In the genomic region with DNA sequence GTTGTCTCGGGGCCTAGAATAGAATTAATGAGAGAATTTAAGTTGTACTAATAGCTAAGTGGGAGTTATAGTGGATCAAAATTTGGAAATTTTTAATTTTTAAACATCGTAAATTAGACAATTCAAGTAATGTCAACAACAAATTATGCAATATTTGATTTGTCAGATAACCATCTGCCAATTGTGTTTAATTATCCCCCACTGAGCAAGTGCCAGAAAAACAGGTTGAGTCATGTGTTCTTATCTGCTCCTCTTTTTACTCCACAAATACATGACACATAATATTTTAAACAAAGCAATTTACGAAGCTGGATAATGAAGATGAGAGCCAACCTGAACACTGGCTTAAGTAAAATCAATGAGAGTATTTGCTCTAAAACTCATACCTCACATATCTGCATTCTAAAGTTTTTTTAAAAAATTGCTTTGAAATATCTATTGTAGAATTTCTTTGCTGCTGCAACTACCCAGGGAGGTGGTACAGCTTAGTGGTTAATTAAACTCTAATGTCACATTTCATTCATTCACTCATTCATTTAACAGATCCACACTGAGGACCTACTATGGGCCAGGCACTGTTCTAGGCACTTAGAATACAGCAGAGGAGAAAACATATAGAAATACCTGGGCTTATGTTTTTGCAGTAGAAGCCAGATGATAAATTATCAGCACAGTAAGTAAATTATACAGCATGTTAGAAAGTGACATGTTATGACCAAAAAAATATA, we compare ENCODE assay signal across 9 cellular contexts. TPM values are rescaled to one million over a fixed set of nuclear protein-coding genes. Genes with fewer than 3 reads are reported as not detected.
DNase-seq lines count a peak whose midpoint lies in the region; ATAC-seq lines count a peak whose summit lies in the region.
"Had no signal": no experiment of that assay in that cellular context is flagged by ENCODE, and none has a peak within 500 bp of the region (broad histone marks: within the 10 kb centered on the region; RNA-seq: fewer than 3 reads in every experiment).

No MANE protein-coding gene starts in this region.

- no peaks in the 10 kb centered on the region for H3K9me3 Mint-ChIP-seq in naive thymus-derived CD8-positive, alpha-beta T cell
- H3K9me3 Mint-ChIP-seq in activated naive CD8-positive, alpha-beta T cell treated with anti-CD3 and anti-CD28 coated beads for 36 hours: no peaks in the 10 kb centered on the region

- POLR2A ChIA-PET in naive thymus-derived CD8-positive, alpha-beta T cell (lab: Charles Lee): interaction anchor here (1.8 kb wide), 1 partner anchor 185 kb away, joined by 8 read pairs; the partner anchor contains the start of gene MAP3K5

- in situ Hi-C loops in G401 (cut with HindIII; ENCODE audit: low sequenced_read_pairs): no loop called here

- H3K27ac Mint-ChIP-seq in T-helper 17 cell: peak overlapping the region; percentile 86
- peak overlapping the region in 1 of 10 donors; percentile 6 for H3K27ac Mint-ChIP-seq in naive thymus-derived CD8-positive, alpha-beta T cell
- H3K27ac Mint-ChIP-seq in activated naive CD8-positive, alpha-beta T cell treated with anti-CD3 and anti-CD28 coated beads for 36 hours: no peak overlapping the region

- intact Hi-C loops in left colon (cut with DNase I, micrococcal nuclease): no loop called here

- peaks cover 13% of the 10 kb centered on the region for H3K4me1 Mint-ChIP-seq in T-helper 17 cell
- H3K4me1 Mint-ChIP-seq in naive thymus-derived CD8-positive, alpha-beta T cell: peaks cover 2 to 10% (median 6%) of the 10 kb centered on the region in 4 donors
- H3K4me1 Mint-ChIP-seq in activated naive CD8-positive, alpha-beta T cell treated with anti-CD3 and anti-CD28 coated beads for 36 hours: peaks cover 8% of the 10 kb centered on the region

- H3K4me3 Mint-ChIP-seq in T-helper 17 cell: no peak overlapping the region
- H3K4me3 Mint-ChIP-seq in naive thymus-derived CD8-positive, alpha-beta T cell: no peak overlapping the region
- no peak overlapping the region for H3K4me3 Mint-ChIP-seq in activated naive CD8-positive, alpha-beta T cell treated with anti-CD3 and anti-CD28 coated beads for 36 hours

- H3K9me3 ChIP-seq in T-helper 17 cell (ENCODE audit: control insufficient read depth, low read length, poor library complexity, severe bottlenecking): no peaks in the 10 kb centered on the region
- H3K9me3 ChIP-seq: BLaER1 treated with 17β-estradiol and CSF1 and Interleukin-3, amounts not matched to agents 10 nM and 100 nM had no signal

- DNase-seq in DMS153 (lab: John Stamatoyannopoulos, UW) (peak; percentile 48), NCI-H1417 (lab: John Stamatoyannopoulos, UW) (peak in 2 of 3 experiments; percentile 50 to 86), T-helper 17 cell (no peak), left colon (no peak), 8988T (no peak), G401 (ENCODE audit: low spot score) (no peak)
- DNase-seq in naive thymus-derived CD8-positive, alpha-beta T cell: no peak
- DNase-seq in activated naive CD8-positive, alpha-beta T cell treated with anti-CD3 and anti-CD28 coated beads for 36 hours: no peak

- ATAC-seq in T-helper 17 cell (no peak), left colon (peak; percentile 17)
- no peak for ATAC-seq in naive thymus-derived CD8-positive, alpha-beta T cell

- H3K36me3 Mint-ChIP-seq in T-helper 17 cell (ENCODE audit: low read depth): peaks cover 4% of the 10 kb centered on the region
- H3K36me3 Mint-ChIP-seq in naive thymus-derived CD8-positive, alpha-beta T cell: peaks cover 0 to 42% (median 14%) of the 10 kb centered on the region in 3 donors
- peaks cover 5% of the 10 kb centered on the region for H3K36me3 Mint-ChIP-seq in activated naive CD8-positive, alpha-beta T cell treated with anti-CD3 and anti-CD28 coated beads for 36 hours

- no peaks in the 10 kb centered on the region for H3K27me3 Mint-ChIP-seq in T-helper 17 cell
- H3K27me3 Mint-ChIP-seq in naive thymus-derived CD8-positive, alpha-beta T cell: no peaks in the 10 kb centered on the region
- H3K27me3 Mint-ChIP-seq in activated naive CD8-positive, alpha-beta T cell treated with anti-CD3 and anti-CD28 coated beads for 36 hours: no peaks in the 10 kb centered on the region

RNA-seq across cellular contexts. Expression of gene MAP7, which starts 57.1 kb away (rescaled TPM):
- total RNA-seq in T-helper 17 cell: under 1 TPM; 0.26 to 0.27 TPM
- 10 to 100 TPM; 72.6 to 82.7 TPM for total RNA-seq in left colon
- under 1 TPM in 1 of 2 experiments, not detected in 1; 0.16 TPM for total RNA-seq in naive thymus-derived CD8-positive, alpha-beta T cell
- under 1 TPM in 1 of 3 donors, not detected in 2; 0.15 TPM for polyA plus RNA-seq in naive thymus-derived CD8-positive, alpha-beta T cell
- total RNA-seq in activated naive CD8-positive, alpha-beta T cell treated with anti-CD3 and anti-CD28 coated beads for 36 hours: 1 to 10 TPM in 1 of 2 experiments, under 1 TPM in 1; 0.78 to 1.0 TPM
- total RNA-seq in G401 (2014; rRNA removed; shearing (Covaris generic)): not detected in 2 replicates

Comparison
In these comparisons a context has a peak if more than half of its experiments do, and no peak if none do; other contexts are left out.
1. DNase-seq: peak in DMS153 (single experiment) and NCI-H1417 (2 of 3); none in T-helper 17 cell (0 of 3), left colon (0 of 2), naive thymus-derived CD8-positive, alpha-beta T cell (0 of 10), 8988T (single experiment), activated naive CD8-positive, alpha-beta T cell treated with anti-CD3 and anti-CD28 coated beads for 36 hours (single experiment) and G401 (single experiment).
2. RNA of gene MAP7, which starts 57.1 kb away (total RNA-seq): 72.6 to 82.7 TPM in left colon; 0.78 to 1.0 TPM in activated naive CD8-positive, alpha-beta T cell treated with anti-CD3 and anti-CD28 coated beads for 36 hours, 0.26 to 0.27 TPM in T-helper 17 cell, 0.16 TPM in naive thymus-derived CD8-positive, alpha-beta T cell and not detected in G401; every median in the first group is over 10 times any median in the second.